ENCODE assay signal across 8 cellular contexts in genomic region chr2:196176142-196176738, GRCh38. TPM values are rescaled to one million over a fixed set of nuclear protein-coding genes. Genes with fewer than 3 reads are reported as not detected.
DNase-seq lines count a peak whose midpoint lies in the region; ATAC-seq, FAIRE-seq and TF ChIP-seq lines count a peak whose summit lies in the region.

No MANE protein-coding gene starts in this region.

- no peaks in the 10 kb centered on the region for H3K9me3 ChIP-seq in heart right ventricle

- peak overlapping the region in 1 of 10 donors; percentile 73 for H3K27ac ChIP-seq in heart right ventricle

- DNase-seq in GM19239 (ENCODE audit: insufficient read length, low spot score) (peak; percentile 47), cerebellar nuclear complex (lab: John Stamatoyannopoulos, UW) (no peak), lower leg skin (ENCODE audit: low spot score in 2 of 2) (no peak), DMS 273 (lab: John Stamatoyannopoulos, UW; ENCODE audit: unreplicated experiment) (no peak), heart right ventricle (no peak)
- peak in 2 of 3 experiments; percentile 51 to 68 for DNase-seq in activated CD8-positive, alpha-beta memory T cell treated with anti-CD3 and anti-CD28 coated beads for 48 hours (ENCODE audit: low read depth in 2 of 3, low spot score in 2 of 3)
- peak; percentile 54 for DNase-seq in stimulated activated CD4-positive, alpha-beta T cell treated with anti-CD3 and anti-CD28 coated beads, Interleukin-12 subunit alpha, Interleukin-12 subunit beta, amount 100 ng/mL, for 4 hours

- ATAC-seq in HG03196 (IDR thresholded peaks at IDR 0.05; ENCODE audit: unreplicated experiment) (peak; percentile 65), heart right ventricle (no peak)

- 73 to 76% methylated on average over 8 of the region's 8 CpGs for WGBS in lower leg skin, 2 donors
- 85 to 94% methylated on average over 8 of the region's 8 CpGs for WGBS in heart right ventricle, 2 donors

- FAIRE-seq in GM19239 (lab: Jason Lieb, UNC): peak; percentile 100

- intact Hi-C loops in lower leg skin (cut with DNase I; ENCODE audit: low total_unique reads): no loop called here
- intact Hi-C loops in heart right ventricle (cut with DNase I): loop anchor here in 4 of 10 donors (10.0 kb wide), 2 partner anchors 99 to 101 kb away; no protein-coding TSS in a partner anchor

- TF ChIP-seq POLR2A in lower leg skin (IDR thresholded peaks at IDR 0.05): no peak

- no peaks in the 10 kb centered on the region for H3K36me3 ChIP-seq in heart right ventricle

- no peaks in the 10 kb centered on the region for H3K27me3 ChIP-seq in heart right ventricle

- H3K4me3 ChIP-seq in lower leg skin (ENCODE audit: low read depth, poor library complexity, severe bottlenecking): no peak overlapping the region
- H3K4me3 ChIP-seq in heart right ventricle: peak overlapping the region in 1 of 10 donors; percentile 3

- TF ChIP-seq CTCF in lower leg skin (IDR thresholded peaks at IDR 0.05): no peak
- TF ChIP-seq CTCF in heart right ventricle (IDR thresholded peaks at IDR 0.05): no peak

- H3K4me1 ChIP-seq in heart right ventricle: peaks cover 0 to 13% (median 0%) of the 10 kb centered on the region in 9 donors

RNA-seq across cellular contexts. Expression of gene STK17B, which starts 4.9 kb away (rescaled TPM):
- 10 to 100 TPM; 25.4 to 42.0 (median 35.5) TPM for total RNA-seq in lower leg skin
- 10 to 100 TPM in 1 of 10 donors, 1 to 10 TPM in 9; 2.6 to 20.4 (median 4.4) TPM for total RNA-seq in heart right ventricle
- 1 to 10 TPM; 2.0 TPM for polyA plus RNA-seq in heart right ventricle

Comparison
In these comparisons a context has a peak if more than half of its experiments do, and no peak if none do; other contexts are left out.
1. DNase-seq: peak in GM19239 (single experiment), activated CD8-positive, alpha-beta memory T cell treated with anti-CD3 and anti-CD28 coated beads for 48 hours (2 of 3) and stimulated activated CD4-positive, alpha-beta T cell treated with anti-CD3 and anti-CD28 coated beads, Interleukin-12 subunit alpha, Interleukin-12 subunit beta, amount 100 ng/mL, for 4 hours (single experiment); none in cerebellar nuclear complex (0 of 2), lower leg skin (0 of 2), DMS 273 (single experiment) and heart right ventricle (0 of 2).